ENCODE assay signal across 8 cellular contexts in genomic region chr1:53061859-53062714, GRCh38. TPM values are rescaled to one million over a fixed set of nuclear protein-coding genes. Genes with fewer than 3 reads are reported as not detected.
DNase-seq lines count a peak whose midpoint lies in the region; ATAC-seq and TF ChIP-seq lines count a peak whose summit lies in the region.

A gene with protein sequence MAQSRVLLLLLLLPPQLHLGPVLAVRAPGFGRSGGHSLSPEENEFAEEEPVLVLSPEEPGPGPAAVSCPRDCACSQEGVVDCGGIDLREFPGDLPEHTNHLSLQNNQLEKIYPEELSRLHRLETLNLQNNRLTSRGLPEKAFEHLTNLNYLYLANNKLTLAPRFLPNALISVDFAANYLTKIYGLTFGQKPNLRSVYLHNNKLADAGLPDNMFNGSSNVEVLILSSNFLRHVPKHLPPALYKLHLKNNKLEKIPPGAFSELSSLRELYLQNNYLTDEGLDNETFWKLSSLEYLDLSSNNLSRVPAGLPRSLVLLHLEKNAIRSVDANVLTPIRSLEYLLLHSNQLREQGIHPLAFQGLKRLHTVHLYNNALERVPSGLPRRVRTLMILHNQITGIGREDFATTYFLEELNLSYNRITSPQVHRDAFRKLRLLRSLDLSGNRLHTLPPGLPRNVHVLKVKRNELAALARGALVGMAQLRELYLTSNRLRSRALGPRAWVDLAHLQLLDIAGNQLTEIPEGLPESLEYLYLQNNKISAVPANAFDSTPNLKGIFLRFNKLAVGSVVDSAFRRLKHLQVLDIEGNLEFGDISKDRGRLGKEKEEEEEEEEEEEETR (plus strand): TSS chr1:53062213. CDS start chr1:53069856, 7,643 bp downstream.

- H3K27me3 Mint-ChIP-seq in type B pancreatic cell, result peaks cover 70% of the 10 kb centered on the region

- peak; percentile 29 for DNase-seq in stimulated activated CD4-positive, alpha-beta T cell treated with anti-CD3 and anti-CD28 coated beads, Interleukin-15, amount 100 ng/mL, for 24 hours
- no peak for DNase-seq in stimulated activated CD4-positive, alpha-beta T cell treated with anti-CD3 and anti-CD28 coated beads, Interleukin-12 subunit alpha, Interleukin-12 subunit beta, amount 100 ng/mL, for 4 hours
- DNase-seq in mesenteric fat pad (ENCODE audit: low spot score), result peak; percentile 89
- peak; percentile 75 for DNase-seq in type B pancreatic cell (ENCODE audit: extremely low spot score, unreplicated experiment)
- DNase-seq in activated gamma-delta T cell treated with Interleukin-2 at 50 U/mL for 16 hours, result no peak
- DNase-seq in stimulated activated CD4-positive, alpha-beta T cell treated with anti-CD3 and anti-CD28 coated beads, Interleukin-2, amount 100 ng/mL, for 48 hours, result no peak

- H3K4me3 ChIP-seq in ectodermal cell (ENCODE audit: insufficient read depth, low read depth, low read length), result peak within 1 kb of the TSS; percentile 42

- H3K4me1 ChIP-seq in ectodermal cell (ENCODE audit: control insufficient read depth, insufficient read depth, low read length), result peaks cover 11% of the 10 kb centered on the region

- peaks cover 5% of the 10 kb centered on the region for H3K4me1 Mint-ChIP-seq in type B pancreatic cell (ENCODE audit: unreplicated experiment)

- WGBS in ectodermal cell, 2 experiments, result 1% methylated on average over 73 to 74 of the region's 74 CpGs

- no peak for TF ChIP-seq CTCF in type B pancreatic cell (conservative IDR thresholded peaks at IDR 0.05)

- H3K9me3 ChIP-seq in ectodermal cell (ENCODE audit: control insufficient read depth, low read length), result no peaks in the 10 kb centered on the region

- H3K36me3 ChIP-seq in ectodermal cell (ENCODE audit: control insufficient read depth, insufficient read depth, low read length), result no peaks in the 10 kb centered on the region

- no peaks in the 10 kb centered on the region for H3K9me3 Mint-ChIP-seq in type B pancreatic cell

- H3K36me3 Mint-ChIP-seq in type B pancreatic cell, result no peaks in the 10 kb centered on the region

- ATAC-seq in HG03439 (IDR thresholded peaks at IDR 0.05; ENCODE audit: unreplicated experiment), result no peak

- H3K27ac Mint-ChIP-seq in type B pancreatic cell, result no peak within 1 kb of the TSS

- peaks cover 83% of the 10 kb centered on the region for H3K27me3 ChIP-seq in ectodermal cell (ENCODE audit: control insufficient read depth, insufficient read depth, low read length, poor library complexity, severe bottlenecking)

- H3K27ac ChIP-seq in ectodermal cell (ENCODE audit: insufficient read depth, low read depth, low read length, poor library complexity, severe bottlenecking), result no peak within 1 kb of the TSS

- peak within 1 kb of the TSS; percentile 83 for H3K4me3 Mint-ChIP-seq in type B pancreatic cell

RNA-seq across cellular contexts. Expression of the gene that starts here (rescaled TPM):
- polyA plus RNA-seq in ectodermal cell (2013, experiment 1 of 4), result 0.26 TPM
- polyA plus RNA-seq in ectodermal cell (2013, experiment 2 of 4), result 0.34 TPM
- polyA plus RNA-seq in ectodermal cell (2013, experiment 3 of 4), result 0.59 TPM
- 0.81 TPM for polyA plus RNA-seq in ectodermal cell (2013, experiment 4 of 4)
- total RNA-seq in mesenteric fat pad (86.3 TPM), type B pancreatic cell (ENCODE audit: low replicate concordance) (2.8 and 3.2 TPM in 2 replicates)

Comparison
In these comparisons a context has a peak if more than half of its experiments do, and no peak if none do; other contexts are left out.
1. RNA of the gene that starts here (total RNA-seq): 86.3 TPM in mesenteric fat pad (single experiment); 2.8 to 3.2 TPM in type B pancreatic cell; every median in the first group is over 10 times any median in the second.
2. DNase-seq: peak in stimulated activated CD4-positive, alpha-beta T cell treated with anti-CD3 and anti-CD28 coated beads, Interleukin-15, amount 100 ng/mL, for 24 hours (single experiment), mesenteric fat pad (single experiment) and type B pancreatic cell (single experiment); none in stimulated activated CD4-positive, alpha-beta T cell treated with anti-CD3 and anti-CD28 coated beads, Interleukin-12 subunit alpha, Interleukin-12 subunit beta, amount 100 ng/mL, for 4 hours (single experiment), activated gamma-delta T cell treated with Interleukin-2 at 50 U/mL for 16 hours (single experiment) and stimulated activated CD4-positive, alpha-beta T cell treated with anti-CD3 and anti-CD28 coated beads, Interleukin-2, amount 100 ng/mL, for 48 hours (0 of 2).